In the genomic region with DNA sequence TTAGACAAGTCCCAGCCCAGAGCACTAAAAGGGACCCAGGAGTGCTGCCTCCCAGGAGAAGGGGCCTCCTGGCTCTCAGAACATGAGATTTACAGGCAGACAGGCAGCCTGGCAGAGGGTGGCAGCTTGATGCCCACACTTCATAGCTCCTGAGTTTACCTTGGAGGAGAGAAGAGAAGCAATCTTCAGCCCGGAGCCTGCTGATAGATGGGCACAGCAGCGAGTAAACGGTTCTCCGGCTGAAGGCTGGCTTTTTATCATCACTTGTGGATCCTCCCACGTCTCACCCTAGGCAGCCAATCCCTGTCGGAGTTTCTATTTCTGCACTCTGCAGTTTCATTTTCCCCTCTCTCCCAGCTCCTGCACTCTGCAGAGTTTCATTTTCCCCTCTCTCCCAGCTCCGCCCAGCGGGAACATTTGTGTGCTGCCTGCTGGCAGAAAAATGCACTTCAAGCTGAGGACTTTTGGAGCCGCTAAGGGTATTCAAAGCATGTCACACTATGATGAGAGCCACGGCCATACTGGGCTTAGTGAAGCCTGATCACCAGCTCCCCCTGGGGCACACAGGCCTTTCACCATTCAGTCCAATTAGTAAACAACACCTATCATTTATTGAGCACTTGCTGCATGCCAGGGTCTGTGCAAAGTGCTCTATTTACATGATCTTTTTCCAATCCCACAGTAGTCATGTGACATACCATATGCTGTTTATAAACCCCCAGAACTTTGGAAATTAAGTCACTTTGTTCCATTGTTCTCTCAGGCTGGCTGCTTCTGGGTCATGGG, we compare ENCODE assay signal across 8 cellular contexts. TPM values are rescaled to one million over a fixed set of nuclear protein-coding genes. Genes with fewer than 3 reads are reported as not detected.
A peak's percentile ranks its signal among the peaks of the same experiment; 100 is the strongest.
DNase-seq lines count a peak whose midpoint lies in the region; ATAC-seq and TF ChIP-seq lines count a peak whose summit lies in the region.

A gene with protein sequence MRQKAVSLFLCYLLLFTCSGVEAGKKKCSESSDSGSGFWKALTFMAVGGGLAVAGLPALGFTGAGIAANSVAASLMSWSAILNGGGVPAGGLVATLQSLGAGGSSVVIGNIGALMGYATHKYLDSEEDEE (minus strand): TSS at position 229 of the 786 bp plus-strand sequence. CDS start 2,878 bp downstream, outside the sequence.

- peak; percentile 76 for ATAC-seq in GM18873 (IDR thresholded peaks at IDR 0.05; ENCODE audit: low FRiP score, unreplicated experiment)
- peak; percentile 83 for ATAC-seq in HG03196 (IDR thresholded peaks at IDR 0.05; ENCODE audit: unreplicated experiment)

- peaks cover 2% of the 10 kb centered on the region for H3K36me3 Mint-ChIP-seq in chondrocyte (ENCODE audit: low read depth)

- H3K4me3 Mint-ChIP-seq in chondrocyte (ENCODE audit: unreplicated experiment): peak within 1 kb of the TSS; percentile 78

- peak within 1 kb of the TSS; percentile 98 for H3K27ac Mint-ChIP-seq in chondrocyte (ENCODE audit: unreplicated experiment)

- TF ChIP-seq CTCF in AG09309 (IDR thresholded peaks at IDR 0.05; ENCODE audit: control insufficient read depth, insufficient read depth, low read depth, low read length, missing control alignments) (peak; percentile 43), chondrocyte (IDR thresholded peaks at IDR 0.05) (peak; percentile 70)

- peak within 1 kb of the TSS; percentile 41 for H3K4me3 ChIP-seq in AG09309 (ENCODE audit: control insufficient read depth, low read depth, low read length)

- H3K27me3 Mint-ChIP-seq in chondrocyte (ENCODE audit: low read depth): no peaks in the 10 kb centered on the region

- DNase-seq in AG09309 (ENCODE audit: low read depth): peak; percentile 84
- peak; percentile 86 for DNase-seq in NCI-H446 treated with DMSO at 0.1 percent for 48 hours (lab: John Stamatoyannopoulos, UW)
- DNase-seq in activated CD4-positive, CD25-positive, alpha-beta regulatory T cell treated with anti-CD3 and anti-CD28 coated beads, Interleukin-2, amount 50 U/mL, for 72 hours: peak; percentile 66
- DNase-seq in chondrocyte (ENCODE audit: low spot score): no peak
- DNase-seq in kidney glomerular epithelial cell (lab: John Stamatoyannopoulos, UW): peak; percentile 98
- DNase-seq in stimulated activated CD4-positive, alpha-beta T cell treated with anti-CD3 and anti-CD28 coated beads, Interleukin-1b, Interleukin-23, amount 100 ng/mL, for 1 hour (ENCODE audit: low read depth in 2 of 2): peak; percentile 34 to 36

- H3K4me1 Mint-ChIP-seq in chondrocyte (ENCODE audit: low read depth): peaks cover 32% of the 10 kb centered on the region

- no peaks in the 10 kb centered on the region for H3K9me3 Mint-ChIP-seq in chondrocyte (ENCODE audit: low read depth)

RNA-seq across cellular contexts. Expression of the gene that starts here (rescaled TPM):
- 23.2 to 36.1 TPM (median 25.0 TPM) in 3 replicates for total RNA-seq in chondrocyte
